ENCODE assay signal across 13 cellular contexts in the genomic region with DNA sequence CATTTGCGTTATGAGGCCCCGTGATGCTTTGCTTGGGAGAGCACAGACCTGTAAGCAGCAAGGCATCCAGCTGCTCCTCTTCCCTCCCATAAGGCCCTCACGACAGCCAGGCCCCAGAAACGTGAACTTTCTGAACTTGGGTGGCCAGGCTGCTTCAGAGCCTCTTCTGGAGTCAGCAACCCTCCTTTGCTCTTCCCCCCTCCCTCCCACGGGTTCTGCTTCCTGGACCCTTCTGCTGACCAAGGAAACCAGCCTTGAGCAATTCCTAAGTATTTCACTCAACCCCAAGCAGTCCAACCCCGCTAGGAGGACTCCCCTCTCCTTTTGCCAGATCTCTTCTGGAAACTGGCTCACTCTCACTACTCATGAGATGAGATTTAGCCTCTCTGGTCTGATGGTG.
A peak's percentile ranks its signal among the peaks of the same experiment; 100 is the strongest.
DNase-seq lines count a peak whose midpoint lies in the region; ATAC-seq, FAIRE-seq and TF ChIP-seq lines count a peak whose summit lies in the region.
"Had no signal": no experiment of that assay in that cellular context is flagged by ENCODE, and none has a peak within 500 bp of the region (broad histone marks: within the 10 kb centered on the region; RNA-seq: fewer than 3 reads in every experiment).

No MANE protein-coding gene starts in this region.

- peaks cover 6% of the 10 kb centered on the region for H3K4me1 Mint-ChIP-seq in activated naive CD8-positive, alpha-beta T cell (ENCODE audit: low read depth)

- H3K4me3 Mint-ChIP-seq in activated naive CD8-positive, alpha-beta T cell: no peak overlapping the region

- no peak overlapping the region for H3K27ac ChIP-seq in pancreas

- no peaks in the 10 kb centered on the region for H3K27me3 Mint-ChIP-seq in activated naive CD8-positive, alpha-beta T cell

- no peak for TF ChIP-seq CTCF in pancreas (IDR thresholded peaks at IDR 0.05)

- H3K36me3 ChIP-seq in pancreas: no peaks in the 10 kb centered on the region
- H3K36me3 ChIP-seq: MG63 had no signal

- peaks cover 4% of the 10 kb centered on the region for H3K36me3 Mint-ChIP-seq in activated naive CD8-positive, alpha-beta T cell

- FAIRE-seq in pancreas (lab: Jason Lieb, UNC): no peak
- no peak for FAIRE-seq in urothelium cell line (lab: Jason Lieb, UNC)
- FAIRE-seq: GM12878 had no signal

- peak overlapping the region; percentile 54 for H3K27ac Mint-ChIP-seq in activated naive CD8-positive, alpha-beta T cell

- ATAC-seq in Right ventricle myocardium inferior: peak; percentile 69
- ATAC-seq in pancreas: peak in 3 of 4 donors; percentile 49 to 80 (median 73)
- ATAC-seq in HG02981 (IDR thresholded peaks at IDR 0.05; ENCODE audit: unreplicated experiment): no peak
- ATAC-seq: GM12878 had no signal

- H3K4me1 ChIP-seq in pancreas: no peaks in the 10 kb centered on the region

- WGBS in pancreas, 2 donors: 68 to 75% methylated on average over 6 of the region's 6 CpGs

- H3K9me3 ChIP-seq in pancreas: no peaks in the 10 kb centered on the region
- H3K9me3 ChIP-seq: MG63 had no signal

- intact Hi-C loops in Right ventricle myocardium inferior (cut with DNase I) (no loop called here), pancreas (cut with DNase I) (no loop called here)

- H3K27me3 ChIP-seq in pancreas: no peaks in the 10 kb centered on the region
- H3K27me3 ChIP-seq: MG63 had no signal

- no peak overlapping the region for H3K4me3 ChIP-seq in pancreas
- H3K4me3 ChIP-seq: GM12878, MG63 had no signal

- peaks cover 4% of the 10 kb centered on the region for H3K9me3 Mint-ChIP-seq in activated naive CD8-positive, alpha-beta T cell (ENCODE audit: low read depth)

- peak; percentile 22 to 44 for DNase-seq in AML-193 (lab: John Stamatoyannopoulos, UW)
- DNase-seq in Right ventricle myocardium inferior (ENCODE audit: missing footprints): no peak
- DNase-seq in pancreas: peak in 2 of 6 donors; percentile 11 to 51
- DNase-seq in urothelium cell line (ENCODE audit: low spot score): no peak
- DNase-seq in COLO829 (ENCODE audit: low spot score): no peak
- DNase-seq in effector CD8-positive, alpha-beta T cell (lab: John Stamatoyannopoulos, UW): no peak
- DNase-seq: activated CD4-positive, CD25-positive, alpha-beta regulatory T cell; MG63; posterior cingulate gyrus; stimulated activated CD8-positive, alpha-beta memory T cell treated with anti-CD3 and anti-CD28 coated beads, Interleukin-4, amount 100 ng/mL, for 48 hours had no signal

Comparison
In these comparisons a context has a peak if more than half of its experiments do, and no peak if none do; other contexts are left out.
1. DNase-seq: peak in AML-193 (2 of 2); none in Right ventricle myocardium inferior (single experiment), urothelium cell line (single experiment), COLO829 (single experiment) and effector CD8-positive, alpha-beta T cell (single experiment).